7 cellular contexts compared by ENCODE assay signal in genomic region chr18:24015897-24016631, GRCh38. TPM values are rescaled to one million over a fixed set of nuclear protein-coding genes. Genes with fewer than 3 reads are reported as not detected.
DNase-seq lines count a peak whose midpoint lies in the region; ATAC-seq and TF ChIP-seq lines count a peak whose summit lies in the region.

No MANE protein-coding gene starts in this region.

- peaks cover 23% of the 10 kb centered on the region for H3F3A ChIP-seq in GM23248 (ENCODE audit: insufficient read depth)

- ATAC-seq in foreskin keratinocyte (no peak), GM21515 (IDR thresholded peaks at IDR 0.05; ENCODE audit: unreplicated experiment) (no peak), GM18502 (IDR thresholded peaks at IDR 0.05; ENCODE audit: poor library complexity, unreplicated experiment) (no peak)

- peak overlapping the region; percentile 92 for H3K27ac ChIP-seq in GM23248
- no peak overlapping the region for H3K27ac ChIP-seq in SK-N-MC
- H3K27ac ChIP-seq in foreskin keratinocyte: peak overlapping the region; percentile 75
- no peak overlapping the region for H3K27ac ChIP-seq in skeletal muscle tissue (ENCODE audit: low read depth, low read length)

- H3K27me3 ChIP-seq in GM23248 (replicated peaks; ENCODE audit: insufficient read depth) (no peaks in the 10 kb centered on the region), foreskin keratinocyte (peaks cover 12% of the 10 kb centered on the region), skeletal muscle tissue (ENCODE audit: control insufficient read depth in 3 of 3, insufficient read depth in 3 of 3, low read length in 3 of 3) (peaks cover 0 to 36% (median 30%) of the 10 kb centered on the region in 3 donors)

- 37 to 40% methylated on average over 12 of the region's 12 CpGs for WGBS in GM23248 (ENCODE audit: low coverage in 1 of 2, low lambda C conversion rate in 2 of 2, missing lambda C conversion rate in 2 of 2), 2 experiments

- H3K4me3 ChIP-seq in GM23248 (peak overlapping the region; percentile 83), SK-N-MC (peak overlapping the region; percentile 92), skeletal muscle tissue (ENCODE audit: low read length in 3 of 3) (peak overlapping the region; percentile 2 to 70 (median 2))

- H3K4me2 ChIP-seq in GM23248 (ENCODE audit: unreplicated experiment): peak overlapping the region; percentile 90

- peaks cover 4% of the 10 kb centered on the region; the same call in 1 of the 2 replicates for H4K20me1 ChIP-seq in GM23248 (ENCODE audit: insufficient read depth)

- H3K36me3 ChIP-seq in GM23248 (ENCODE audit: low read depth) (no peaks in the 10 kb centered on the region), SK-N-MC (ENCODE audit: insufficient read depth, low read length) (no peaks in the 10 kb centered on the region), skeletal muscle tissue (ENCODE audit: control insufficient read depth in 3 of 3, insufficient read depth in 3 of 3, low read length in 3 of 3) (no peaks in the 10 kb centered on the region)

- DNase-seq in GM23248 (peak; percentile 20), SK-N-MC (ENCODE audit: low read depth, low spot score) (no peak), foreskin keratinocyte (no peak)
- no peak for DNase-seq in stimulated activated CD4-positive, alpha-beta T cell treated with anti-CD3 and anti-CD28 coated beads, Interleukin-2, amount 100 ng/mL, for 48 hours

- peak overlapping the region; percentile 94 for H3K9ac ChIP-seq in GM23248
- peak overlapping the region; percentile 79 for H3K9ac ChIP-seq in SK-N-MC (ENCODE audit: insufficient read length)
- no peak overlapping the region for H3K9ac ChIP-seq in skeletal muscle tissue (ENCODE audit: low read depth in 1 of 3, low read length in 3 of 3)

- H3K9me3 ChIP-seq in GM23248 (ENCODE audit: low read depth): no peaks in the 10 kb centered on the region
- no peaks in the 10 kb centered on the region for H3K9me3 ChIP-seq in SK-N-MC (ENCODE audit: low read depth, low read length)
- no peaks in the 10 kb centered on the region for H3K9me3 ChIP-seq in skeletal muscle tissue (ENCODE audit: control insufficient read depth in 3 of 3, low read length in 3 of 3)

- no peak for TF ChIP-seq CTCF in foreskin keratinocyte (conservative IDR thresholded peaks at IDR 0.05)

- no peaks in the 10 kb centered on the region for H3K9me2 ChIP-seq in GM23248 (ENCODE audit: insufficient read depth)

- in situ Hi-C loops in GM23248 (cut with MboI): no loop called here

- H3K79me2 ChIP-seq in GM23248 (ENCODE audit: insufficient read depth): peaks cover 54% of the 10 kb centered on the region

- peak overlapping the region; percentile 78 for H2AFZ ChIP-seq in GM23248

- H3K4me1 ChIP-seq in GM23248 (ENCODE audit: insufficient read depth) (peaks cover 18% of the 10 kb centered on the region), foreskin keratinocyte (peaks cover 10% of the 10 kb centered on the region), skeletal muscle tissue (ENCODE audit: control insufficient read depth in 3 of 3, insufficient read depth in 3 of 3, low read length in 3 of 3) (peaks cover 10 to 11% (median 10%) of the 10 kb centered on the region in 3 donors)

RNA-seq across cellular contexts. Expression of gene TTC39C, which starts 1.5 kb away (rescaled TPM):
- 24.3 and 24.4 TPM in 2 replicates for total RNA-seq in GM23248 (2014; rRNA removed; shearing (Covaris generic))
- polyA plus RNA-seq in GM23248 (2016; fragmentation: Nextera tagmentation; extraction: Ambion mirVana) (15.7 and 17.3 TPM in 2 replicates), foreskin keratinocyte (13.3 and 16.0 TPM in 2 replicates)
- total RNA-seq in foreskin keratinocyte (15.9 and 16.9 TPM in 2 replicates), skeletal muscle tissue (9.9 TPM)

Comparison
In these comparisons a context has a peak if more than half of its experiments do, and no peak if none do; other contexts are left out.
1. H3K27ac ChIP-seq: peak in GM23248 (single experiment) and foreskin keratinocyte (single experiment); none in SK-N-MC (single experiment) and skeletal muscle tissue (single experiment).
2. H3K4me3 ChIP-seq: peak in every context shown above with its lines; median percentile 92 in SK-N-MC; 83 in GM23248; 2 in skeletal muscle tissue.
3. H3K9ac ChIP-seq: peak in GM23248 (single experiment) and SK-N-MC (single experiment); none in skeletal muscle tissue (0 of 3).